ENCODE assay signal across 16 cellular contexts in the genomic region with DNA sequence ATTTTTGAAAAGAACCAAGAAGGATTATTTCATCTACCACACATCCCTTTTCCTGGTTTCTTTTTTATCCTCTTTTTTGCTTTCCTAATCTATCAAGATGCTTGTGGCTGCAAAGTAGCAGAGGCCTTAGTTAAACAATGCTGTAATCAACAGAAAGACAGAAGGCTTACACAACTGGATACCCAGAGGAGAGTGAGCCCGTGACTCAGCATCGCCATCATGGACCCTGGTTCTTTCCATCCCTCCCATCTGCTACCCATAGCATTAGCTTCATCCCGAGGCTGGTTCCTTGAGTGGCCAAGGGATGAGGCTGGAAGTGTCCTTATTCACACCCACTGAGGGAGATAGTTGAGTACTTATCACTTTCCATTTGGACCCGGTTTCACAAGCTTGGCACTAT. TPM values are rescaled to one million over a fixed set of nuclear protein-coding genes. Genes with fewer than 3 reads are reported as not detected.
A peak's percentile ranks its signal among the peaks of the same experiment; 100 is the strongest.
DNase-seq lines count a peak whose midpoint lies in the region; ATAC-seq and TF ChIP-seq lines count a peak whose summit lies in the region.
"Had no signal": no experiment of that assay in that cellular context is flagged by ENCODE, and none has a peak within 500 bp of the region (broad histone marks: within the 10 kb centered on the region; RNA-seq: fewer than 3 reads in every experiment).

No MANE protein-coding gene starts in this region.

- peaks cover 17% of the 10 kb centered on the region for H3K27me3 Mint-ChIP-seq in CD4-positive, alpha-beta T cell

- H3K27ac Mint-ChIP-seq in CD4-positive, alpha-beta T cell = no peak overlapping the region
- H3K27ac Mint-ChIP-seq: GM23338 had no signal

- H3K27ac ChIP-seq in ascending aorta = peak overlapping the region; percentile 6 to 31
- no peak overlapping the region for H3K27ac ChIP-seq in CD4-positive, alpha-beta T cell (ENCODE audit: low read depth, low read length)
- H3K27ac ChIP-seq: 22Rv1, BLaER1 had no signal

- DNase-seq in NCI-H524 (lab: John Stamatoyannopoulos, UW) = peak; percentile 46 to 67
- no peak for DNase-seq in NCI-H524 treated with DMSO at 0.1 percent for 48 hours (lab: John Stamatoyannopoulos, UW)
- no peak for DNase-seq in ascending aorta (ENCODE audit: low spot score in 2 of 2)
- peak; percentile 23 for DNase-seq in iris pigment epithelial cell (ENCODE audit: low read depth)
- DNase-seq in Kasumi-1 (lab: John Stamatoyannopoulos, UW) = no peak
- no peak for DNase-seq in CD4-positive, alpha-beta T cell
- DNase-seq in occipital lobe (lab: John Stamatoyannopoulos, UW) = no peak
- DNase-seq: AML-193, DMS 273 treated with DMSO at 0.1 percent for 48 hours, H7 had no signal

- H3K9me3 Mint-ChIP-seq in CD4-positive, alpha-beta T cell = no peaks in the 10 kb centered on the region
- H3K9me3 Mint-ChIP-seq: GM23338 had no signal

- no peaks in the 10 kb centered on the region for H3K27me3 ChIP-seq in ascending aorta
- no peaks in the 10 kb centered on the region for H3K27me3 ChIP-seq in CD4-positive, alpha-beta T cell (ENCODE audit: control insufficient read depth, insufficient read depth, low read length)
- H3K27me3 ChIP-seq: BLaER1 had no signal

- H3K4me3 ChIP-seq in ascending aorta = no peak overlapping the region
- H3K4me3 ChIP-seq: BLaER1, GM23338 had no signal

- H3K4me3 Mint-ChIP-seq in CD4-positive, alpha-beta T cell = no peak overlapping the region
- H3K4me3 Mint-ChIP-seq: GM23338 had no signal

- ATAC-seq in CD4-positive, alpha-beta T cell (ENCODE audit: poor library complexity) = no peak
- no peak for ATAC-seq in GM19023 (IDR thresholded peaks at IDR 0.05; ENCODE audit: unreplicated experiment)
- ATAC-seq: GM23338 had no signal

- intact Hi-C loops in ascending aorta (cut with DNase I) = loop anchor here (10.0 kb wide), 1 partner anchor 235 kb away; the partner anchor contains the start of gene MTA3
- intact Hi-C loops in CD4-positive, alpha-beta T cell (cut with DNase I, micrococcal nuclease) = loop anchor here in 1 of 2 experiments (10.0 kb wide), 3 partner anchors 305 to 1565 kb away; partner anchors contain the start of genes CAMKMT, KCNG3 and PREPL

- TF ChIP-seq CTCF in ascending aorta (IDR thresholded peaks at IDR 0.05) = no peak
- no peak for TF ChIP-seq CTCF in CD4-positive, alpha-beta T cell (IDR thresholded peaks at IDR 0.05)

- H3K9me3 ChIP-seq in ascending aorta = no peaks in the 10 kb centered on the region
- no peaks in the 10 kb centered on the region for H3K9me3 ChIP-seq in CD4-positive, alpha-beta T cell (ENCODE audit: control insufficient read depth, low read length)
- H3K9me3 ChIP-seq: BLaER1 had no signal

- H3K36me3 Mint-ChIP-seq in CD4-positive, alpha-beta T cell (ENCODE audit: low read depth) = no peaks in the 10 kb centered on the region

- H3K4me1 Mint-ChIP-seq in CD4-positive, alpha-beta T cell (ENCODE audit: low read depth) = peaks cover 8% of the 10 kb centered on the region

- POLR2A ChIA-PET in CD4-positive, alpha-beta T cell (lab: Charles Lee) = interaction anchor here (1.5 kb wide), 1 partner anchor 11 kb away, joined by 26 read pairs; no protein-coding TSS in a partner anchor

- H3K4me1 ChIP-seq in ascending aorta = peaks cover 0 to 17% of the 10 kb centered on the region in 2 donors

- H3K36me3 ChIP-seq in ascending aorta = no peaks in the 10 kb centered on the region
- H3K36me3 ChIP-seq: BLaER1 had no signal

- CTCF ChIA-PET in CD4-positive, alpha-beta T cell (lab: Charles Lee) = no interaction called here

RNA-seq across cellular contexts. Expression of gene HAAO, which starts 7.5 kb away (rescaled TPM):
- 7.2 TPM for total RNA-seq in ascending aorta
- total RNA-seq in CD4-positive, alpha-beta T cell = not detected
- total RNA-seq in occipital lobe = 0.62 TPM
- total RNA-seq: Daoy, HT1080 had no signal

RNA-seq across cellular contexts. Expression of gene OXER1, which starts 35.9 kb away (rescaled TPM):
- total RNA-seq in ascending aorta (0.32 TPM), occipital lobe (not detected)
- not detected for total RNA-seq in CD4-positive, alpha-beta T cell
- total RNA-seq: Daoy, HT1080 had no signal

Comparison
In these comparisons a context has a peak if more than half of its experiments do, and no peak if none do; other contexts are left out.
1. DNase-seq: peak in NCI-H524 (2 of 2) and iris pigment epithelial cell (single experiment); none in NCI-H524 treated with DMSO at 0.1 percent for 48 hours (single experiment), ascending aorta (0 of 2), Kasumi-1 (0 of 2), CD4-positive, alpha-beta T cell (0 of 10) and occipital lobe (single experiment).